In the genomic region with DNA sequence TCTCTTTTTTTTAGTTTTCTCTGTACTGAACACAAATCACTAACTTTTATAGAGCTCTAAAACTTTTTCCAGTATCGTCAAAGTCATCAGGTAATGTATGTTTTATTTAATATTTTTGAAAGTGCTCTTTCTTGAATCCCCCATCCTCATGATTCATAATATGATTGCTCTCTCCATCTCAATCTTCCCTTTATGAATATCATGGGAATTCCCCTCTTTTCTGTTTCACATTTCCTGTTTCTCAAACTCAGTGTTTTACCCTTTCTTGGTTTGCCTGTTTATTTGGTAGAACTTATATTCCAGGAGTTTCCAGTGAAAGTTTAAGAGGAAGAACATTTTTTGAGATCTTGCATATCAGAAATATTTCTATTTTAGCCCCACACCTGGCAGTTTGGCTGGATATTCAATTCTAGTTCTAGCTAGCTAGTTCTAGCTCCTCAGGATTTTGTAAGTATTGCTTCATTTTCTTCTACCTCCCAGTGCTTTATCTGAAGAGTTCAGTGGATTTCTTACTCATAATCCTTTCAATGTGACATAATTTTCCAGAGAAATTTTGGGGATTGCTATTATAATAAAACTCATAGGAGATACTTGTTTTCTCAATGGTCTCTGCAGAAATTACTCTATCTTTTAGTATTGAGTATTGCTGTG, we compare ENCODE assay signal across 16 cellular contexts. TPM values are rescaled to one million over a fixed set of nuclear protein-coding genes. Genes with fewer than 3 reads are reported as not detected.
DNase-seq lines count a peak whose midpoint lies in the region; ATAC-seq lines count a peak whose summit lies in the region.
"Had no signal": no experiment of that assay in that cellular context is flagged by ENCODE, and none has a peak within 500 bp of the region (broad histone marks: within the 10 kb centered on the region; RNA-seq: fewer than 3 reads in every experiment).

No MANE protein-coding gene starts in this region.

- in situ Hi-C loops in G401 (cut with HindIII; ENCODE audit: low sequenced_read_pairs) = no loop called here

- H3K4me1 Mint-ChIP-seq in activated naive CD8-positive, alpha-beta T cell treated with anti-CD3 and anti-CD28 coated beads, Interleukin-2, amount 50 U/mL, for 24 hours = peaks cover 16% of the 10 kb centered on the region

- H3K27ac Mint-ChIP-seq in activated naive CD8-positive, alpha-beta T cell treated with anti-CD3 and anti-CD28 coated beads, Interleukin-2, amount 50 U/mL, for 24 hours = no peak overlapping the region

- H3K9me3 Mint-ChIP-seq in activated naive CD8-positive, alpha-beta T cell treated with anti-CD3 and anti-CD28 coated beads, Interleukin-2, amount 50 U/mL, for 24 hours = no peaks in the 10 kb centered on the region

- ATAC-seq in GM19351 (IDR thresholded peaks at IDR 0.05; ENCODE audit: unreplicated experiment) (peak; percentile 87), HG02943 (IDR thresholded peaks at IDR 0.05; ENCODE audit: low read depth, unreplicated experiment) (peak; percentile 76), left colon (no peak)
- peak; percentile 54 for ATAC-seq in activated naive CD8-positive, alpha-beta T cell treated with anti-CD3 and anti-CD28 coated beads, Interleukin-2, amount 50 U/mL, for 24 hours
- ATAC-seq: esophagus mucosa, left ventricle myocardium superior, sciatic nerve had no signal

- peak; percentile 3 for DNase-seq in G401 (ENCODE audit: low spot score)
- no peak for DNase-seq in activated naive CD8-positive, alpha-beta T cell treated with anti-CD3 and anti-CD28 coated beads, Interleukin-2, amount 50 U/mL, for 24 hours
- DNase-seq in left colon = no peak
- DNase-seq in NCI-H1694 treated with DMSO at 0.1 percent for 48 hours (lab: John Stamatoyannopoulos, UW) = no peak
- no peak for DNase-seq in activated CD4-positive, alpha-beta T cell treated with anti-CD3 and anti-CD28 coated beads, Interleukin-2, amount 50 U/mL, for 48 hours
- no peak for DNase-seq in effector CD4-positive, alpha-beta T cell
- DNase-seq: activated naive CD4-positive, alpha-beta T cell; GOT3; left ventricle myocardium superior; NCI-H1694; stimulated activated naive CD4-positive, alpha-beta T cell had no signal

- no peaks in the 10 kb centered on the region for H3K27me3 Mint-ChIP-seq in activated naive CD8-positive, alpha-beta T cell treated with anti-CD3 and anti-CD28 coated beads, Interleukin-2, amount 50 U/mL, for 24 hours

- intact Hi-C loops in left colon (cut with DNase I, micrococcal nuclease) = no loop called here

- no peaks in the 10 kb centered on the region for H3K36me3 Mint-ChIP-seq in activated naive CD8-positive, alpha-beta T cell treated with anti-CD3 and anti-CD28 coated beads, Interleukin-2, amount 50 U/mL, for 24 hours (ENCODE audit: low read depth)

- no peak overlapping the region for H3K4me3 Mint-ChIP-seq in activated naive CD8-positive, alpha-beta T cell treated with anti-CD3 and anti-CD28 coated beads, Interleukin-2, amount 50 U/mL, for 24 hours

RNA-seq across cellular contexts. Expression of a gene that starts 6.1 kb away (rescaled TPM):
- total RNA-seq in G401 (2014; rRNA removed; shearing (Covaris generic)) = not detected in 2 replicates
- total RNA-seq in left colon = not detected
- total RNA-seq: esophagus mucosa, left ventricle myocardium superior, sciatic nerve, SK-MEL-5 had no signal
